3 cellular contexts compared by ENCODE assay signal in genomic region chr16:16201880-16202279, GRCh38. TPM values are rescaled to one million over a fixed set of nuclear protein-coding genes. Genes with fewer than 3 reads are reported as not detected.
"Had no signal": no experiment of that assay in that cellular context is flagged by ENCODE, and none has a peak within 500 bp of the region (broad histone marks: within the 10 kb centered on the region; RNA-seq: fewer than 3 reads in every experiment).

No MANE protein-coding gene starts in this region.

RNA-seq across cellular contexts. Expression of gene ABCC6, which starts 21.4 kb away (rescaled TPM):
- total RNA-seq: MCF 10A, OCI-LY7, SJSA1 had no signal
